Comparison of ENCODE assay signal across 7 cellular contexts in genomic region chr16:29338891-29339290, GRCh38.
DNase-seq lines count a peak whose midpoint lies in the region; ATAC-seq and TF ChIP-seq lines count a peak whose summit lies in the region.
"Not testable (repeated sequence)": the region's sequence is repeated elsewhere in the genome, so short reads cannot be mapped to it uniquely, and the experiment has no call there.

No MANE protein-coding gene starts in this region.

- H3K4me3 ChIP-seq in OCI-LY3 (ENCODE audit: low read length): not testable (repeated sequence)

- not testable (repeated sequence) for H3K79me2 ChIP-seq in OCI-LY3 (ENCODE audit: low read length)

- not testable (repeated sequence) for H3K9me3 ChIP-seq in OCI-LY3 (ENCODE audit: insufficient read depth, low read length)

- H3K36me3 ChIP-seq in OCI-LY3 (replicated peaks; ENCODE audit: low read depth, low read length): not testable (repeated sequence)

- peak in 1 of 2 donors; percentile 73 for DNase-seq in memory B cell (ENCODE audit: low spot score in 2 of 2)

- ATAC-seq in GM18861 (IDR thresholded peaks at IDR 0.05; ENCODE audit: unreplicated experiment): peak; percentile 1
- peak; percentile 13 for ATAC-seq in GM19395 (IDR thresholded peaks at IDR 0.05; ENCODE audit: unreplicated experiment)
- peak; percentile 10 for ATAC-seq in GM21717 (IDR thresholded peaks at IDR 0.05; ENCODE audit: unreplicated experiment)
- peak; percentile 14 for ATAC-seq in HG02943 (IDR thresholded peaks at IDR 0.05; ENCODE audit: low read depth, unreplicated experiment)
- peak; percentile 2 for ATAC-seq in HG03432 (IDR thresholded peaks at IDR 0.05; ENCODE audit: unreplicated experiment)
- peak; percentile 9 for ATAC-seq in memory B cell (ENCODE audit: low read depth)

- not testable (repeated sequence) for H3K9me3 Mint-ChIP-seq in memory B cell

- H3K27ac ChIP-seq in OCI-LY3 (ENCODE audit: low read length): peak overlapping the region; percentile 73

- peak overlapping the region; percentile 36 for H3K4me2 ChIP-seq in OCI-LY3 (ENCODE audit: low read length)

- H2AFZ ChIP-seq in OCI-LY3 (ENCODE audit: low read depth, low read length): not testable (repeated sequence)

- H3K36me3 Mint-ChIP-seq in memory B cell: not testable (repeated sequence)

- H3K27me3 ChIP-seq in OCI-LY3 (ENCODE audit: low read depth, low read length): not testable (repeated sequence)

- H3K9ac ChIP-seq in OCI-LY3 (ENCODE audit: low read length): not testable (repeated sequence)

- peaks cover 63% of the 10 kb centered on the region for H3K4me1 ChIP-seq in OCI-LY3 (ENCODE audit: low read length)

- not testable (repeated sequence) for H4K20me1 ChIP-seq in OCI-LY3 (ENCODE audit: insufficient read depth, low read length)

- not testable (repeated sequence) for H3K27me3 Mint-ChIP-seq in memory B cell

- H3K4me1 Mint-ChIP-seq in memory B cell: peaks cover 48% of the 10 kb centered on the region

- peak overlapping the region; percentile 99 for H3K27ac Mint-ChIP-seq in memory B cell

- TF ChIP-seq CTCF in OCI-LY3 (IDR thresholded peaks at IDR 0.05; ENCODE audit: low read depth, low read length): not testable (repeated sequence)

- peak overlapping the region; percentile 28 for H3K4me3 Mint-ChIP-seq in memory B cell
